ENCODE assay signal across 19 cellular contexts in genomic region chr13:26604784-26605183, GRCh38. TPM values are rescaled to one million over a fixed set of nuclear protein-coding genes. Genes with fewer than 3 reads are reported as not detected.
A peak's percentile ranks its signal among the peaks of the same experiment; 100 is the strongest.
DNase-seq lines count a peak whose midpoint lies in the region; ATAC-seq and TF ChIP-seq lines count a peak whose summit lies in the region.
"Had no signal": no experiment of that assay in that cellular context is flagged by ENCODE, and none has a peak within 500 bp of the region (broad histone marks: within the 10 kb centered on the region; RNA-seq: fewer than 3 reads in every experiment).

No MANE protein-coding gene starts in this region.

- DNase-seq in adrenal gland (peak; percentile 28 to 87 (median 68)), Right ventricle myocardium superior (peak; percentile 79), omental fat pad (ENCODE audit: low spot score) (no peak), thyroid gland (peak; percentile 77 to 78), NCI-H526 treated with DMSO at 0.1 percent for 48 hours (lab: John Stamatoyannopoulos, UW) (no peak), GM19240 (ENCODE audit: insufficient read length, low spot score) (no peak), GM13977 (ENCODE audit: low spot score) (no peak), NCI-H128 (lab: John Stamatoyannopoulos, UW; ENCODE audit: unreplicated experiment) (no peak)
- DNase-seq: activated CD8-positive, alpha-beta T cell treated with anti-CD3 and anti-CD28 coated beads, Interleukin-2, amount 10 ng/mL, durations not matched to agents 7 days and 5 days; activated naive CD8-positive, alpha-beta T cell treated with anti-CD3 and anti-CD28 coated beads, Interleukin-2, amount 50 U/mL, for 24 hours; COR-L47; foreskin keratinocyte; H7; mesendoderm; NCI-H1417 treated with DMSO at 0.1 percent for 48 hours; T-cell had no signal

- no peak overlapping the region for H3K4me3 ChIP-seq in adrenal gland
- no peak overlapping the region for H3K4me3 ChIP-seq in thyroid gland (replicated peaks in 1 of 3)

- peak overlapping the region in 4 of 5 donors; percentile 44 to 73 (median 62) for H3K27ac ChIP-seq in adrenal gland
- H3K27ac ChIP-seq in thyroid gland, result peak overlapping the region; percentile 87 to 89 (median 87)
- H3K27ac ChIP-seq: foreskin keratinocyte, KMS-11, RWPE1, VCaP had no signal

- intact Hi-C loops in adrenal gland (cut with DNase I) (no loop called here), Right ventricle myocardium superior (cut with DNase I) (no loop called here), thyroid gland (cut with DNase I) (loop anchor here (10.0 kb wide), 1 partner anchor 50 kb away; the partner anchor contains the start of gene WASF3)

- H3K36me3 ChIP-seq in adrenal gland (replicated peaks in 1 of 2) (no peaks in the 10 kb centered on the region), thyroid gland (no peaks in the 10 kb centered on the region)

- H3K9me3 ChIP-seq in adrenal gland (replicated peaks in 1 of 3) (no peaks in the 10 kb centered on the region), thyroid gland (no peaks in the 10 kb centered on the region)

- ATAC-seq in Right ventricle myocardium superior (ENCODE audit: poor library complexity), result peak; percentile 85
- peak; percentile 54 for ATAC-seq in omental fat pad (ENCODE audit: low FRiP score)
- ATAC-seq: activated CD8-positive, alpha-beta T cell treated with anti-CD3 and anti-CD28 coated beads, Interleukin-2, amount 10 ng/mL, durations not matched to agents 7 days and 5 days; activated naive CD8-positive, alpha-beta T cell treated with anti-CD3 and anti-CD28 coated beads, Interleukin-2, amount 50 U/mL, for 24 hours; foreskin keratinocyte; T-cell had no signal

- no peaks in the 10 kb centered on the region for H3K27me3 ChIP-seq in adrenal gland
- no peaks in the 10 kb centered on the region for H3K27me3 ChIP-seq in thyroid gland
- H3K27me3 ChIP-seq: foreskin keratinocyte had no signal

- peaks cover 24 to 52% of the 10 kb centered on the region in 2 donors for H3K4me1 ChIP-seq in adrenal gland (replicated peaks in 1 of 2)
- H3K4me1 ChIP-seq in thyroid gland, result peaks cover 82 to 89% of the 10 kb centered on the region in 2 donors
- H3K4me1 ChIP-seq: foreskin keratinocyte had no signal

- no peak for TF ChIP-seq CTCF in adrenal gland (IDR thresholded peaks at IDR 0.05)
- no peak for TF ChIP-seq CTCF in omental fat pad (IDR thresholded peaks at IDR 0.05)
- TF ChIP-seq CTCF in thyroid gland (IDR thresholded peaks at IDR 0.05), result no peak
- no peak for TF ChIP-seq CTCF in GM13977 (IDR thresholded peaks at IDR 0.05; ENCODE audit: extremely low read depth, insufficient read depth, missing control alignments)

- TF ChIP-seq POLR2A in adrenal gland (IDR thresholded peaks at IDR 0.05) (peak in 1 of 2 donors; percentile 20), thyroid gland (IDR thresholded peaks at IDR 0.05) (peak in 1 of 2 donors; percentile 38)

- WGBS in adrenal gland, 4 donors, result 10 to 38% (median 13%) methylated on average over 1 of the region's 1 CpG
- WGBS in thyroid gland, 2 donors, result 13 to 17% methylated on average over 1 of the region's 1 CpG

- in situ Hi-C loops in GM13977 (cut with MboI; ENCODE audit: low pct_unique_long_range_greater_than_20kb, low sequenced_read_pairs, unreplicated experiment), result no loop called here

RNA-seq across cellular contexts. Expression of gene WASF3, which starts 47.3 kb away (rescaled TPM):
- 10 to 100 TPM; 26.1 to 63.3 (median 41.1) TPM for total RNA-seq in adrenal gland
- 10 to 100 TPM; 12.6 to 40.9 (median 18.1) TPM for polyA plus RNA-seq in adrenal gland
- 10.5 TPM for total RNA-seq in Right ventricle myocardium superior
- total RNA-seq in omental fat pad, result 10 to 100 TPM; 22.9 to 50.8 (median 47.9) TPM
- 10 to 100 TPM; 41.0 to 56.1 (median 48.6) TPM for total RNA-seq in thyroid gland
- total RNA-seq: activated CD8-positive, alpha-beta T cell treated with anti-CD3 and anti-CD28 coated beads, Interleukin-2, amount 10 ng/mL, durations not matched to agents 7 days and 5 days had no signal

Comparison
In these comparisons a context has a peak if more than half of its experiments do, and no peak if none do; other contexts are left out.
1. DNase-seq: peak in adrenal gland (7 of 7), Right ventricle myocardium superior (single experiment) and thyroid gland (2 of 2); none in omental fat pad (single experiment), NCI-H526 treated with DMSO at 0.1 percent for 48 hours (single experiment), GM19240 (single experiment), GM13977 (single experiment) and NCI-H128 (single experiment).